In the genomic region with DNA sequence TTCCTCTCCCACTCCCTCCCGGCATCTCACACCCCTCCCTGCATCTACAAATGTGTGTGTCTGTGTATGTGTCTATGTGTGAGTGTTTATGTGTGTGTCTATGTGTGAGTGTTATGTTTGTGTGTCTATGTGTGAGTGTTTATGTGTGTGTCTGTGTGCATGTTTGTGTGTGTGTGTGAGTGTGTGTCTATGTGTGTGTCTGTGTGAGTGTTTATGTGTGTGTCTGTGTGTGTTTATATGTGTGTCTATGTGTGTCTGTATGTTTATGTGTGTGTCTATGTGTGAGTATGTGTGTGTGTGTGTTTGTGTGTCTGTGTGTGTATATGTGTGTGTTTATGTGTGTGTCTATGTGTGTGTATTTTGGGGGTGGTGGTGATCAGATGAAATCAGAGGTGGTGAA, we compare ENCODE assay signal across 1 cellular context.
TF ChIP-seq lines count a peak whose summit lies in the region.

No MANE protein-coding gene starts in this region.

TF ChIP-seq in IMR-90, 13 proteins besides CTCF, POLR2A, EP300 and RAD21:
- TF ChIP-seq FOS (IDR thresholded peaks at IDR 0.05; ENCODE audit: low read depth, low read length) (no peak), USF2 (IDR thresholded peaks at IDR 0.05; ENCODE audit: low read depth, low read length) (no peak), CEBPB (IDR thresholded peaks at IDR 0.05; ENCODE audit: low read depth, low read length) (no peak), MAZ (IDR thresholded peaks at IDR 0.05; ENCODE audit: borderline replicate concordance, low read depth, low read length) (no peak), BHLHE40 (IDR thresholded peaks at IDR 0.05; ENCODE audit: low read depth, low read length) (no peak), MXI1 (IDR thresholded peaks at IDR 0.05; ENCODE audit: borderline replicate concordance, low read depth, low read length) (no peak), CHD1 (IDR thresholded peaks at IDR 0.05; ENCODE audit: low read depth, low read length) (no peak), MAFK (IDR thresholded peaks at IDR 0.05; ENCODE audit: low read depth, low read length) (no peak), ELK1 (IDR thresholded peaks at IDR 0.05; ENCODE audit: borderline replicate concordance, low read depth, low read length) (no peak), NFE2L2 (IDR thresholded peaks at IDR 0.05; ENCODE audit: low read depth, low read length) (no peak), RCOR1 (IDR thresholded peaks at IDR 0.05; ENCODE audit: insufficient replicate concordance, low read length) (no peak), SMC3 (IDR thresholded peaks at IDR 0.05; ENCODE audit: low read depth, low read length) (no peak), RFX5 (IDR thresholded peaks at IDR 0.05; ENCODE audit: low read depth, low read length) (no peak)
